8 cellular contexts compared by ENCODE assay signal in genomic region chr2:85754313-85755095, GRCh38. TPM values are rescaled to one million over a fixed set of nuclear protein-coding genes. Genes with fewer than 3 reads are reported as not detected.
DNase-seq lines count a peak whose midpoint lies in the region; ATAC-seq lines count a peak whose summit lies in the region.

No MANE protein-coding gene starts in this region.

- peak overlapping the region; percentile 24 for H3K9ac ChIP-seq in rectal smooth muscle tissue (ENCODE audit: low read length)
- no peak overlapping the region for H3K9ac ChIP-seq in Karpas-422 (ENCODE audit: low read length)

- H3K79me2 ChIP-seq in Karpas-422 (ENCODE audit: low read length): no peaks in the 10 kb centered on the region

- H4K20me1 ChIP-seq in Karpas-422 (ENCODE audit: insufficient read depth, low read depth, low read length): no peaks in the 10 kb centered on the region

- intact Hi-C loops in left cardiac atrium (cut with DNase I): no loop called here

- H3K36me3 ChIP-seq in rectal smooth muscle tissue (ENCODE audit: control insufficient read depth, insufficient read depth, low read length) (no peaks in the 10 kb centered on the region), Karpas-422 (ENCODE audit: insufficient read depth, low read length) (no peaks in the 10 kb centered on the region)

- H3K27ac ChIP-seq in rectal smooth muscle tissue (ENCODE audit: low read depth, low read length): no peak overlapping the region
- H3K27ac ChIP-seq in Karpas-422 (ENCODE audit: low read length): no peak overlapping the region

- no peak overlapping the region for H2AFZ ChIP-seq in Karpas-422 (ENCODE audit: low read length)

- no peaks in the 10 kb centered on the region for H3K9me2 ChIP-seq in Karpas-422 (replicated peaks; ENCODE audit: insufficient read depth, low read length)

- H3K4me3 ChIP-seq in rectal smooth muscle tissue (ENCODE audit: low read length) (peak overlapping the region; percentile 84), Karpas-422 (ENCODE audit: low read length) (no peak overlapping the region)

- H3K27me3 ChIP-seq in rectal smooth muscle tissue (ENCODE audit: control insufficient read depth, insufficient read depth, low read length) (peaks cover 8% of the 10 kb centered on the region), Karpas-422 (ENCODE audit: low read length) (no peaks in the 10 kb centered on the region)

- peak; percentile 20 to 27 for ATAC-seq in left cardiac atrium

- no peak overlapping the region for H3K4me2 ChIP-seq in Karpas-422 (ENCODE audit: low read depth, low read length, poor library complexity, severe bottlenecking)

- DNase-seq in D341Med (ENCODE audit: low spot score): peak; percentile 56
- DNase-seq in NCI-H1092 (lab: John Stamatoyannopoulos, UW): peak; percentile 39
- peak; percentile 51 to 59 for DNase-seq in activated T-cell treated with anti-CD3 and anti-CD28 coated beads, Interleukin-2, amount 50 U/mL, for 48 hours
- DNase-seq in left cardiac atrium: no peak
- DNase-seq in Karpas-422: no peak
- no peak for DNase-seq in NCI-H1048 (lab: John Stamatoyannopoulos, UW)
- no peak for DNase-seq in 8988T

- no peaks in the 10 kb centered on the region for H3K9me3 ChIP-seq in Karpas-422 (ENCODE audit: low read length)

- peaks cover 13% of the 10 kb centered on the region for H3K4me1 ChIP-seq in rectal smooth muscle tissue (ENCODE audit: control insufficient read depth, insufficient read depth, low read length)
- no peaks in the 10 kb centered on the region for H3K4me1 ChIP-seq in Karpas-422 (ENCODE audit: low read length)

RNA-seq across cellular contexts. Expression of gene ATOH8, which starts 0.7 kb away (rescaled TPM):
- total RNA-seq in left cardiac atrium: 10 to 100 TPM; 23.4 to 29.1 TPM
- total RNA-seq in Karpas-422 (2014; rRNA removed; shearing (Covaris generic); ENCODE audit: low replicate concordance): not detected in 2 replicates

Comparison
In these comparisons a context has a peak if more than half of its experiments do, and no peak if none do; other contexts are left out.
1. DNase-seq: peak in D341Med (single experiment), NCI-H1092 (single experiment) and activated T-cell treated with anti-CD3 and anti-CD28 coated beads, Interleukin-2, amount 50 U/mL, for 48 hours (2 of 2); none in left cardiac atrium (single experiment), Karpas-422 (single experiment), NCI-H1048 (single experiment) and 8988T (single experiment).
2. RNA of gene ATOH8, which starts 0.7 kb away (total RNA-seq): 23.4 to 29.1 TPM in left cardiac atrium; not detected in Karpas-422; every median in the first group is over 10 times any median in the second.